9 cellular contexts compared by ENCODE assay signal in genomic region chr12:115871714-115872113, GRCh38.
DNase-seq lines count a peak whose midpoint lies in the region; ATAC-seq and TF ChIP-seq lines count a peak whose summit lies in the region.
"Had no signal": no experiment of that assay in that cellular context is flagged by ENCODE, and none has a peak within 500 bp of the region (broad histone marks: within the 10 kb centered on the region; RNA-seq: fewer than 3 reads in every experiment).

No MANE protein-coding gene starts in this region.

- H3K9me3 Mint-ChIP-seq in stimulated activated naive B cell treated with anti-CD40 and anti-IgM and Interleukin-4, amounts not matched to agents 10 μg/mL and 1 μg/mL and 100 μg/mL, for 72 hours: no peaks in the 10 kb centered on the region

- H3K36me3 ChIP-seq in HUES6 (ENCODE audit: control insufficient read depth, insufficient read depth, low read length): no peaks in the 10 kb centered on the region
- no peaks in the 10 kb centered on the region for H3K36me3 ChIP-seq in tibial artery

- peak overlapping the region; percentile 77 for H3K9ac ChIP-seq in HUES6 (ENCODE audit: low read length)

- intact Hi-C loops in Right ventricle myocardium superior (cut with DNase I) (no loop called here), cardiac septum (cut with DNase I) (no loop called here), tibial artery (cut with DNase I; ENCODE audit: low total_unique reads) (no loop called here)

- TF ChIP-seq CTCF in foreskin fibroblast (IDR thresholded peaks at IDR 0.05; ENCODE audit: low read depth, low read length) (peak; percentile 63), tibial artery (IDR thresholded peaks at IDR 0.05) (peak in 1 of 2 experiments; percentile 15)

- H3K27ac Mint-ChIP-seq in stimulated activated naive B cell treated with anti-CD40 and anti-IgM and Interleukin-4, amounts not matched to agents 10 μg/mL and 1 μg/mL and 100 μg/mL, for 72 hours: no peak overlapping the region

- H3K4me3 Mint-ChIP-seq in stimulated activated naive B cell treated with anti-CD40 and anti-IgM and Interleukin-4, amounts not matched to agents 10 μg/mL and 1 μg/mL and 100 μg/mL, for 72 hours: no peak overlapping the region
- H3K4me3 Mint-ChIP-seq: central memory CD8-positive, alpha-beta T cell had no signal

- H3K4me1 Mint-ChIP-seq in stimulated activated naive B cell treated with anti-CD40 and anti-IgM and Interleukin-4, amounts not matched to agents 10 μg/mL and 1 μg/mL and 100 μg/mL, for 72 hours: no peaks in the 10 kb centered on the region
- H3K4me1 Mint-ChIP-seq: central memory CD8-positive, alpha-beta T cell had no signal

- H3K36me3 Mint-ChIP-seq in stimulated activated naive B cell treated with anti-CD40 and anti-IgM and Interleukin-4, amounts not matched to agents 10 μg/mL and 1 μg/mL and 100 μg/mL, for 72 hours: no peaks in the 10 kb centered on the region

- H3K27ac ChIP-seq in HUES6 (ENCODE audit: low read depth, low read length) (peak overlapping the region; percentile 88), tibial artery (no peak overlapping the region)

- peaks cover 28 to 35% of the 10 kb centered on the region in 2 donors for H3K27me3 Mint-ChIP-seq in stimulated activated naive B cell treated with anti-CD40 and anti-IgM and Interleukin-4, amounts not matched to agents 10 μg/mL and 1 μg/mL and 100 μg/mL, for 72 hours

- H3K4me1 ChIP-seq in HUES6 (ENCODE audit: control insufficient read depth, insufficient read depth, low read length) (peaks cover 49% of the 10 kb centered on the region), tibial artery (no peaks in the 10 kb centered on the region)

- DNase-seq in Right ventricle myocardium superior: no peak
- no peak for DNase-seq in cardiac septum (ENCODE audit: low spot score)
- DNase-seq in RPMI8226: peak; percentile 40
- peak; percentile 8 to 44 for DNase-seq in foreskin fibroblast
- no peak for DNase-seq in stimulated activated naive B cell treated with anti-CD40 and anti-IgM and Interleukin-4, amounts not matched to agents 10 μg/mL and 1 μg/mL and 100 μg/mL, for 72 hours
- DNase-seq in tibial artery: no peak
- no peak for DNase-seq in activated CD8-positive, alpha-beta memory T cell treated with anti-CD3 and anti-CD28 coated beads for 24 hours

- no peak overlapping the region for H3K4me3 ChIP-seq in HUES6 (ENCODE audit: low read depth, low read length)
- H3K4me3 ChIP-seq in foreskin fibroblast (ENCODE audit: low read depth in 1 of 2, low read length in 2 of 2): no peak overlapping the region
- H3K4me3 ChIP-seq in tibial artery: no peak overlapping the region

- no peaks in the 10 kb centered on the region for H3K9me3 ChIP-seq in HUES6 (ENCODE audit: control insufficient read depth, insufficient read depth, low read depth, low read length)
- peaks cover 0 to under 1% (median 0%) of the 10 kb centered on the region in 3 donors for H3K9me3 ChIP-seq in tibial artery

- peak; percentile 38 for ATAC-seq in Right ventricle myocardium superior (ENCODE audit: poor library complexity)
- ATAC-seq in stimulated activated naive B cell treated with anti-CD40 and anti-IgM and Interleukin-4, amounts not matched to agents 10 μg/mL and 1 μg/mL and 100 μg/mL, for 72 hours (replicated peaks): peak; percentile 61

- H3K27me3 ChIP-seq in HUES6 (ENCODE audit: control insufficient read depth, insufficient read depth, low read length): no peaks in the 10 kb centered on the region
- peaks cover 0 to 20% of the 10 kb centered on the region in 2 donors for H3K27me3 ChIP-seq in tibial artery

Comparison
In these comparisons a context has a peak if more than half of its experiments do, and no peak if none do; other contexts are left out.
1. DNase-seq: peak in RPMI8226 (single experiment) and foreskin fibroblast (2 of 2); none in Right ventricle myocardium superior (single experiment), cardiac septum (single experiment), stimulated activated naive B cell treated with anti-CD40 and anti-IgM and Interleukin-4, amounts not matched to agents 10 μg/mL and 1 μg/mL and 100 μg/mL, for 72 hours (single experiment), tibial artery (0 of 2) and activated CD8-positive, alpha-beta memory T cell treated with anti-CD3 and anti-CD28 coated beads for 24 hours (single experiment).